30 cellular contexts compared by ENCODE assay signal in the genomic region with DNA sequence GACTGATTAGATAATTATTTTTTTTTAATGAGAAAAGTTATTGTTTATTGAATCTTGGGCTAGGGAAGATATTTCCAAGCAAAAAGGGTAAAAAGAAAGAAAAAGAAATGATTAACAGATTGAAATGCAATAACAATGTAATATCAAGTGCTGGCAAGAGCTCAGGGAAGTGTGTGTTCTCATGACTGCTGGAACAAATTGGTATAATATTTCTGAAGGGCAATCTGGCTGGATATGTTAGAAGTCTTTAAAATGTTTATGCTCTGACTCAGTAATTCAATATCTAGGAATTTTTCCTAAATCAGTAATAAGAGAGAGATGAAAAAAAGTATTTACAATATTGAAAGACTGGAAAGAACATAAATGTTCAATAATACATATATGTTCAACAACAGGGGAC.
"Had no signal": no experiment of that assay in that cellular context is flagged by ENCODE, and none has a peak within 500 bp of the region (broad histone marks: within the 10 kb centered on the region; RNA-seq: fewer than 3 reads in every experiment).

No MANE protein-coding gene starts in this region.

- DNase-seq: central memory CD4-positive, alpha-beta T cell; cortex of kidney; dorsolateral prefrontal cortex; effector CD4-positive, alpha-beta T cell; foreskin fibroblast; heart left ventricle; left cardiac atrium; left lung; mammary epithelial cell; naive thymus-derived CD8-positive, alpha-beta T cell; nephron progenitor cell; nucleus accumbens; posterior cingulate gyrus; retina; right lobe of liver; stimulated activated CD4-positive, alpha-beta T cell treated with anti-CD3 and anti-CD28 coated beads, Interleukin-12 subunit alpha, Interleukin-12 subunit beta, amount 100 ng/mL, for 4 hours; stimulated activated CD4-positive, alpha-beta T cell treated with anti-CD3 and anti-CD28 coated beads, Interleukin-1b, Interleukin-23, amount 100 ng/mL, for 48 hours; stimulated activated CD4-positive, alpha-beta T cell treated with anti-CD3 and anti-CD28 coated beads, Interleukin-4, amount 100 ng/mL, for 1 hour; stimulated activated naive CD8-positive, alpha-beta T cell treated with anti-CD3 and anti-CD28 coated beads, Interleukin-15, Interleukin-2, amounts not matched to agents 100 U/mL and 50 U/mL, for 24 hours; substantia nigra; testis; tibial artery had no signal

- H3K9me3 Mint-ChIP-seq: stimulated activated effector memory CD8-positive, alpha-beta T cell treated with anti-CD3 and anti-CD28 coated beads, Interleukin-12 subunit alpha, Interleukin-12 subunit beta, amount 100 ng/mL, for 72 hours; type B pancreatic cell had no signal

- H3K4me1 Mint-ChIP-seq: nephron progenitor cell; stimulated activated effector memory CD8-positive, alpha-beta T cell treated with anti-CD3 and anti-CD28 coated beads, Interleukin-12 subunit alpha, Interleukin-12 subunit beta, amount 100 ng/mL, for 72 hours had no signal

- H3K4me1 ChIP-seq: gastroesophageal sphincter, heart left ventricle, left lung, right lobe of liver, testis, tibial artery had no signal

- H3K36me3 Mint-ChIP-seq: naive thymus-derived CD8-positive, alpha-beta T cell; stimulated activated effector memory CD8-positive, alpha-beta T cell treated with anti-CD3 and anti-CD28 coated beads, Interleukin-12 subunit alpha, Interleukin-12 subunit beta, amount 100 ng/mL, for 72 hours; type B pancreatic cell had no signal

- H3K9me3 ChIP-seq: gastroesophageal sphincter, heart left ventricle, left lung, right lobe of liver, testis, tibial artery had no signal

- H3K4me3 Mint-ChIP-seq: naive thymus-derived CD8-positive, alpha-beta T cell; nephron progenitor cell; stimulated activated effector memory CD8-positive, alpha-beta T cell treated with anti-CD3 and anti-CD28 coated beads, Interleukin-12 subunit alpha, Interleukin-12 subunit beta, amount 100 ng/mL, for 72 hours; type B pancreatic cell had no signal

- FAIRE-seq: urothelium cell line had no signal

- H3K27ac Mint-ChIP-seq: naive thymus-derived CD8-positive, alpha-beta T cell; nephron progenitor cell; stimulated activated effector memory CD8-positive, alpha-beta T cell treated with anti-CD3 and anti-CD28 coated beads, Interleukin-12 subunit alpha, Interleukin-12 subunit beta, amount 100 ng/mL, for 72 hours; type B pancreatic cell had no signal

- ATAC-seq: esophagus mucosa; gastroesophageal sphincter; heart left ventricle; left cardiac atrium; left lung; naive thymus-derived CD8-positive, alpha-beta T cell; right lobe of liver; stimulated activated effector memory CD8-positive, alpha-beta T cell treated with anti-CD3 and anti-CD28 coated beads, Interleukin-12 subunit alpha, Interleukin-12 subunit beta, amount 100 ng/mL, for 72 hours; stimulated activated naive CD8-positive, alpha-beta T cell treated with anti-CD3 and anti-CD28 coated beads, Interleukin-15, Interleukin-2, amounts not matched to agents 100 U/mL and 50 U/mL, for 24 hours had no signal

- H3K4me3 ChIP-seq: dorsolateral prefrontal cortex, gastroesophageal sphincter, heart left ventricle, hepatocyte, left lung, right lobe of liver, smooth muscle cell, testis, tibial artery had no signal

- H3K27ac ChIP-seq: dorsolateral prefrontal cortex, epithelial cell of prostate, gastroesophageal sphincter, heart left ventricle, hepatocyte, left lung, right lobe of liver, testis, tibial artery had no signal

- H3K36me3 ChIP-seq: gastroesophageal sphincter, heart left ventricle, left lung, right lobe of liver, tibial artery had no signal

- H3K27me3 ChIP-seq: dorsolateral prefrontal cortex, right lobe of liver, testis had no signal
